1 cellular context compared by ENCODE assay signal in the genomic region with DNA sequence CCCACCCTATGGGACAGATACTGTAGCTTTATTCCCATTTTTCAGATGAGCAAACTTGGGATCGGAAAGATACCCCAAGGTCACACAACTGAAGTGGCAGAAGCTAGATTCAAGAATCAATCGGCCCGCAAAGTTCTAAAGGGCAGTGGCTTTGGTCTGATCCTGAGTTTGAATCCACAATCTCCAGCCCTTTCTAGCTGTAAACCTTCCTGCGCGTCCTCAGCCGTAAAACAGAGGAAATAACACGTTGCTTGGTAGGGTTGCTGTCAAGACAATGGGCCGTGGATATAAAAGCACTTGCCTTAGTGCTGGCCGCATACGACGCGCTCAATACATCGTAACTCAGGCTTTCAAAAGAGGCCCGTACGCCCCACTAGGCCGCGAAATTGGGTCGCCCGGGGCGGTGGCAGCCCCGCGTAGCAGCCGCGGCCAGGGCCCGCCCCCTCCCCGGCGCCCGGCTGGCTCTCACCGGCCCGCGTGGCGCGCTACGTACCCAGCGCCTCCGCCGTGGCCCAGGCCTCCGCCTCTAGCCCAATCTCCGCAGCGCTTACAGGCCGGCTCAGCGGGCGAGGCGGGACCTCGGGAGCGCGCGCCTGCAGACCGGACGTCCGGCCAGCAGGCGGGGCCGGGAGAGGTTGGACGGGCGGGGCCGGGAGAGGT.
TF ChIP-seq lines count a peak whose summit lies in the region.

A gene with protein sequence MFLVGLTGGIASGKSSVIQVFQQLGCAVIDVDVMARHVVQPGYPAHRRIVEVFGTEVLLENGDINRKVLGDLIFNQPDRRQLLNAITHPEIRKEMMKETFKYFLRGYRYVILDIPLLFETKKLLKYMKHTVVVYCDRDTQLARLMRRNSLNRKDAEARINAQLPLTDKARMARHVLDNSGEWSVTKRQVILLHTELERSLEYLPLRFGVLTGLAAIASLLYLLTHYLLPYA (minus strand): TSS at position 573 of the 660 bp plus-strand sequence. CDS start 16,747 bp downstream, outside the sequence.

TF ChIP-seq in HepG2, 621 proteins besides CTCF, POLR2A, EP300 and RAD21 (continued from another document and continues in another):
- TF ChIP-seq, protein P1, sequence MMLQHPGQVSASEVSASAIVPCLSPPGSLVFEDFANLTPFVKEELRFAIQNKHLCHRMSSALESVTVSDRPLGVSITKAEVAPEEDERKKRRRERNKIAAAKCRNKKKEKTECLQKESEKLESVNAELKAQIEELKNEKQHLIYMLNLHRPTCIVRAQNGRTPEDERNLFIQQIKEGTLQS (CRISPR knock-in tag; IDR thresholded peaks at IDR 0.05), result no peak
- TF ChIP-seq, protein P2, sequence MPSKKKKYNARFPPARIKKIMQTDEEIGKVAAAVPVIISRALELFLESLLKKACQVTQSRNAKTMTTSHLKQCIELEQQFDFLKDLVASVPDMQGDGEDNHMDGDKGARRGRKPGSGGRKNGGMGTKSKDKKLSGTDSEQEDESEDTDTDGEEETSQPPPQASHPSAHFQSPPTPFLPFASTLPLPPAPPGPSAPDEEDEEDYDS (CRISPR knock-in tag; IDR thresholded peaks at IDR 0.05), result no peak
- TF ChIP-seq ZNF776 (CRISPR knock-in tag; IDR thresholded peaks at IDR 0.05) (peak; percentile 57; the same call in 1 of the 2 replicates), MAF1 (CRISPR knock-in tag; IDR thresholded peaks at IDR 0.05; ENCODE audit: borderline replicate concordance) (no peak), MTF2 (CRISPR knock-in tag; IDR thresholded peaks at IDR 0.05; ENCODE audit: borderline replicate concordance) (no peak), ZNF263 (CRISPR knock-in tag; IDR thresholded peaks at IDR 0.05) (peak; percentile 49; the same call in 1 of the 2 replicates), SRSF1 (optimal IDR thresholded peaks at IDR 0.05; ENCODE audit: low read depth, low read length) (no peak), CREB1 (IDR thresholded peaks at IDR 0.05) (peak; percentile 23; the same call in 1 of the 2 replicates), CREB1 (CRISPR knock-in tag; IDR thresholded peaks at IDR 0.05) (no peak), HDAC6 (IDR thresholded peaks at IDR 0.05; ENCODE audit: low read depth, low read length) (no peak), MIER2 (CRISPR knock-in tag; IDR thresholded peaks at IDR 0.05) (no peak), ZBTB8A (CRISPR knock-in tag; IDR thresholded peaks at IDR 0.05; ENCODE audit: borderline replicate concordance, low read depth) (no peak), NCOA2 (CRISPR knock-in tag; IDR thresholded peaks at IDR 0.05) (no peak), ZNF766 (CRISPR knock-in tag; IDR thresholded peaks at IDR 0.05; ENCODE audit: borderline replicate concordance) (peak; percentile 28; the same call in 1 of the 2 replicates), BRCA1 (CRISPR knock-in tag; IDR thresholded peaks at IDR 0.05) (no peak), SOX5 (CRISPR knock-in tag; IDR thresholded peaks at IDR 0.05; ENCODE audit: borderline replicate concordance) (no peak), MTA3 (CRISPR knock-in tag; IDR thresholded peaks at IDR 0.05) (no peak), ZNF496 (CRISPR knock-in tag; IDR thresholded peaks at IDR 0.05; ENCODE audit: insufficient replicate concordance) (no peak), ZNF713 (CRISPR knock-in tag; IDR thresholded peaks at IDR 0.05) (no peak), SMC3 (IDR thresholded peaks at IDR 0.05; ENCODE audit: low read length) (no peak), MED1 (CRISPR knock-in tag; IDR thresholded peaks at IDR 0.05) (peak; percentile 58; the same call in 1 of the 2 replicates), NFE2L2 (IDR thresholded peaks at IDR 0.05; ENCODE audit: low read length) (no peak), MIXL1 (CRISPR knock-in tag; IDR thresholded peaks at IDR 0.05) (no peak), ZC3H13 (CRISPR knock-in tag; IDR thresholded peaks at IDR 0.05) (no peak; the same call in 1 of the 2 replicates), ZNF839 (CRISPR knock-in tag; IDR thresholded peaks at IDR 0.05; ENCODE audit: borderline replicate concordance) (no peak), CEBPG (CRISPR knock-in tag; IDR thresholded peaks at IDR 0.05) (no peak), GLI4 (CRISPR knock-in tag; IDR thresholded peaks at IDR 0.05; ENCODE audit: borderline replicate concordance) (0 out of 2 replicates have a peak, but pooled peaks have one; percentile 27)
- TF ChIP-seq, protein P3, sequence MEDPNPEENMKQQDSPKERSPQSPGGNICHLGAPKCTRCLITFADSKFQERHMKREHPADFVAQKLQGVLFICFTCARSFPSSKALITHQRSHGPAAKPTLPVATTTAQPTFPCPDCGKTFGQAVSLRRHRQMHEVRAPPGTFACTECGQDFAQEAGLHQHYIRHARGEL (CRISPR knock-in tag; IDR thresholded peaks at IDR 0.05), result no peak
- TF ChIP-seq, protein P4, sequence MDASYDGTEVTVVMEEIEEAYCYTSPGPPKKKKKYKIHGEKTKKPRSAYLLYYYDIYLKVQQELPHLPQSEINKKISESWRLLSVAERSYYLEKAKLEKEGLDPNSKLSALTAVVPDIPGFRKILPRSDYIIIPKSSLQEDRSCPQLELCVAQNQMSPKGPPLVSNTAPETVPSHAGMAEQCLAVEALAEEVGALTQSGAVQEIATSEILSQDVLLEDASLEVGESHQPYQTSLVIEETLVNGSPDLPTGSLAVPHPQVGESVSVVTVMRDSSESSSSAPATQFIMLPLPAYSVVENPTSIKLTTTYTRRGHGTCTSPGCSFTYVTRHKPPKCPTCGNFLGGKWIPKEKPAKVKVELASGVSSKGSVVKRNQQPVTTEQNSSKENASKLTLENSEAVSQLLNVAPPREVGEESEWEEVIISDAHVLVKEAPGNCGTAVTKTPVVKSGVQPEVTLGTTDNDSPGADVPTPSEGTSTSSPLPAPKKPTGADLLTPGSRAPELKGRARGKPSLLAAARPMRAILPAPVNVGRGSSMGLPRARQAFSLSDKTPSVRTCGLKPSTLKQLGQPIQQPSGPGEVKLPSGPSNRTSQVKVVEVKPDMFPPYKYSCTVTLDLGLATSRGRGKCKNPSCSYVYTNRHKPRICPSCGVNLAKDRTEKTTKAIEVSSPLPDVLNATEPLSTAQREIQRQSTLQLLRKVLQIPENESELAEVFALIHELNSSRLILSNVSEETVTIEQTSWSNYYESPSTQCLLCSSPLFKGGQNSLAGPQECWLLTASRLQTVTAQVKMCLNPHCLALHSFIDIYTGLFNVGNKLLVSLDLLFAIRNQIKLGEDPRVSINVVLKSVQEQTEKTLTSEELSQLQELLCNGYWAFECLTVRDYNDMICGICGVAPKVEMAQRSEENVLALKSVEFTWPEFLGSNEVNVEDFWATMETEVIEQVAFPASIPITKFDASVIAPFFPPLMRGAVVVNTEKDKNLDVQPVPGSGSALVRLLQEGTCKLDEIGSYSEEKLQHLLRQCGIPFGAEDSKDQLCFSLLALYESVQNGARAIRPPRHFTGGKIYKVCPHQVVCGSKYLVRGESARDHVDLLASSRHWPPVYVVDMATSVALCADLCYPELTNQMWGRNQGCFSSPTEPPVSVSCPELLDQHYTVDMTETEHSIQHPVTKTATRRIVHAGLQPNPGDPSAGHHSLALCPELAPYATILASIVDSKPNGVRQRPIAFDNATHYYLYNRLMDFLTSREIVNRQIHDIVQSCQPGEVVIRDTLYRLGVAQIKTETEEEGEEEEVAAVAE (CRISPR knock-in tag; IDR thresholded peaks at IDR 0.05; ENCODE audit: borderline replicate concordance), result peak; percentile 97
- TF ChIP-seq, protein P5, sequence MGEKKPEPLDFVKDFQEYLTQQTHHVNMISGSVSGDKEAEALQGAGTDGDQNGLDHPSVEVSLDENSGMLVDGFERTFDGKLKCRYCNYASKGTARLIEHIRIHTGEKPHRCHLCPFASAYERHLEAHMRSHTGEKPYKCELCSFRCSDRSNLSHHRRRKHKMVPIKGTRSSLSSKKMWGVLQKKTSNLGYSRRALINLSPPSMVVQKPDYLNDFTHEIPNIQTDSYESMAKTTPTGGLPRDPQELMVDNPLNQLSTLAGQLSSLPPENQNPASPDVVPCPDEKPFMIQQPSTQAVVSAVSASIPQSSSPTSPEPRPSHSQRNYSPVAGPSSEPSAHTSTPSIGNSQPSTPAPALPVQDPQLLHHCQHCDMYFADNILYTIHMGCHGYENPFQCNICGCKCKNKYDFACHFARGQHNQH (CRISPR knock-in tag; IDR thresholded peaks at IDR 0.05), result 0 out of 2 replicates have a peak, but pooled peaks have one; percentile 21
- TF ChIP-seq, protein P6, sequence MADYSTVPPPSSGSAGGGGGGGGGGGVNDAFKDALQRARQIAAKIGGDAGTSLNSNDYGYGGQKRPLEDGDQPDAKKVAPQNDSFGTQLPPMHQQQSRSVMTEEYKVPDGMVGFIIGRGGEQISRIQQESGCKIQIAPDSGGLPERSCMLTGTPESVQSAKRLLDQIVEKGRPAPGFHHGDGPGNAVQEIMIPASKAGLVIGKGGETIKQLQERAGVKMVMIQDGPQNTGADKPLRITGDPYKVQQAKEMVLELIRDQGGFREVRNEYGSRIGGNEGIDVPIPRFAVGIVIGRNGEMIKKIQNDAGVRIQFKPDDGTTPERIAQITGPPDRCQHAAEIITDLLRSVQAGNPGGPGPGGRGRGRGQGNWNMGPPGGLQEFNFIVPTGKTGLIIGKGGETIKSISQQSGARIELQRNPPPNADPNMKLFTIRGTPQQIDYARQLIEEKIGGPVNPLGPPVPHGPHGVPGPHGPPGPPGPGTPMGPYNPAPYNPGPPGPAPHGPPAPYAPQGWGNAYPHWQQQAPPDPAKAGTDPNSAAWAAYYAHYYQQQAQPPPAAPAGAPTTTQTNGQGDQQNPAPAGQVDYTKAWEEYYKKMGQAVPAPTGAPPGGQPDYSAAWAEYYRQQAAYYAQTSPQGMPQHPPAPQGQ (CRISPR knock-in tag; IDR thresholded peaks at IDR 0.05; ENCODE audit: borderline replicate concordance), result no peak
- TF ChIP-seq, protein P7, sequence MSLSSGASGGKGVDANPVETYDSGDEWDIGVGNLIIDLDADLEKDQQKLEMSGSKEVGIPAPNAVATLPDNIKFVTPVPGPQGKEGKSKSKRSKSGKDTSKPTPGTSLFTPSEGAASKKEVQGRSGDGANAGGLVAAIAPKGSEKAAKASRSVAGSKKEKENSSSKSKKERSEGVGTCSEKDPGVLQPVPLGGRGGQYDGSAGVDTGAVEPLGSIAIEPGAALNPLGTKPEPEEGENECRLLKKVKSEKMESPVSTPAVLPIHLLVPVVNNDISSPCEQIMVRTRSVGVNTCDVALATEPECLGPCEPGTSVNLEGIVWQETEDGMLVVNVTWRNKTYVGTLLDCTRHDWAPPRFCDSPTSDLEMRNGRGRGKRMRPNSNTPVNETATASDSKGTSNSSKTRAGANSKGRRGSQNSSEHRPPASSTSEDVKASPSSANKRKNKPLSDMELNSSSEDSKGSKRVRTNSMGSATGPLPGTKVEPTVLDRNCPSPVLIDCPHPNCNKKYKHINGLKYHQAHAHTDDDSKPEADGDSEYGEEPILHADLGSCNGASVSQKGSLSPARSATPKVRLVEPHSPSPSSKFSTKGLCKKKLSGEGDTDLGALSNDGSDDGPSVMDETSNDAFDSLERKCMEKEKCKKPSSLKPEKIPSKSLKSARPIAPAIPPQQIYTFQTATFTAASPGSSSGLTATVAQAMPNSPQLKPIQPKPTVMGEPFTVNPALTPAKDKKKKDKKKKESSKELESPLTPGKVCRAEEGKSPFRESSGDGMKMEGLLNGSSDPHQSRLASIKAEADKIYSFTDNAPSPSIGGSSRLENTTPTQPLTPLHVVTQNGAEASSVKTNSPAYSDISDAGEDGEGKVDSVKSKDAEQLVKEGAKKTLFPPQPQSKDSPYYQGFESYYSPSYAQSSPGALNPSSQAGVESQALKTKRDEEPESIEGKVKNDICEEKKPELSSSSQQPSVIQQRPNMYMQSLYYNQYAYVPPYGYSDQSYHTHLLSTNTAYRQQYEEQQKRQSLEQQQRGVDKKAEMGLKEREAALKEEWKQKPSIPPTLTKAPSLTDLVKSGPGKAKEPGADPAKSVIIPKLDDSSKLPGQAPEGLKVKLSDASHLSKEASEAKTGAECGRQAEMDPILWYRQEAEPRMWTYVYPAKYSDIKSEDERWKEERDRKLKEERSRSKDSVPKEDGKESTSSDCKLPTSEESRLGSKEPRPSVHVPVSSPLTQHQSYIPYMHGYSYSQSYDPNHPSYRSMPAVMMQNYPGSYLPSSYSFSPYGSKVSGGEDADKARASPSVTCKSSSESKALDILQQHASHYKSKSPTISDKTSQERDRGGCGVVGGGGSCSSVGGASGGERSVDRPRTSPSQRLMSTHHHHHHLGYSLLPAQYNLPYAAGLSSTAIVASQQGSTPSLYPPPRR (CRISPR knock-in tag; IDR thresholded peaks at IDR 0.05; ENCODE audit: borderline replicate concordance), result no peak
- TF ChIP-seq, protein P8, sequence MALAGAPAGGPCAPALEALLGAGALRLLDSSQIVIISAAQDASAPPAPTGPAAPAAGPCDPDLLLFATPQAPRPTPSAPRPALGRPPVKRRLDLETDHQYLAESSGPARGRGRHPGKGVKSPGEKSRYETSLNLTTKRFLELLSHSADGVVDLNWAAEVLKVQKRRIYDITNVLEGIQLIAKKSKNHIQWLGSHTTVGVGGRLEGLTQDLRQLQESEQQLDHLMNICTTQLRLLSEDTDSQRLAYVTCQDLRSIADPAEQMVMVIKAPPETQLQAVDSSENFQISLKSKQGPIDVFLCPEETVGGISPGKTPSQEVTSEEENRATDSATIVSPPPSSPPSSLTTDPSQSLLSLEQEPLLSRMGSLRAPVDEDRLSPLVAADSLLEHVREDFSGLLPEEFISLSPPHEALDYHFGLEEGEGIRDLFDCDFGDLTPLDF (CRISPR knock-in tag; IDR thresholded peaks at IDR 0.05), result peak; percentile 76
- TF ChIP-seq, protein P9, sequence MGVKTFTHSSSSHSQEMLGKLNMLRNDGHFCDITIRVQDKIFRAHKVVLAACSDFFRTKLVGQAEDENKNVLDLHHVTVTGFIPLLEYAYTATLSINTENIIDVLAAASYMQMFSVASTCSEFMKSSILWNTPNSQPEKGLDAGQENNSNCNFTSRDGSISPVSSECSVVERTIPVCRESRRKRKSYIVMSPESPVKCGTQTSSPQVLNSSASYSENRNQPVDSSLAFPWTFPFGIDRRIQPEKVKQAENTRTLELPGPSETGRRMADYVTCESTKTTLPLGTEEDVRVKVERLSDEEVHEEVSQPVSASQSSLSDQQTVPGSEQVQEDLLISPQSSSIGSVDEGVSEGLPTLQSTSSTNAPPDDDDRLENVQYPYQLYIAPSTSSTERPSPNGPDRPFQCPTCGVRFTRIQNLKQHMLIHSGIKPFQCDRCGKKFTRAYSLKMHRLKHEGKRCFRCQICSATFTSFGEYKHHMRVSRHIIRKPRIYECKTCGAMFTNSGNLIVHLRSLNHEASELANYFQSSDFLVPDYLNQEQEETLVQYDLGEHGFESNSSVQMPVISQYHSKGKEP (CRISPR knock-in tag; IDR thresholded peaks at IDR 0.05), result no peak
